In genomic region chr1:209207701-209208286, GRCh38 we compare ENCODE assay signal across 8 cellular contexts.
A peak's percentile ranks its signal among the peaks of the same experiment; 100 is the strongest.
DNase-seq lines count a peak whose midpoint lies in the region; ATAC-seq and TF ChIP-seq lines count a peak whose summit lies in the region.

No MANE protein-coding gene starts in this region.

- peak; percentile 88 for TF ChIP-seq CTCF in AG09309 (IDR thresholded peaks at IDR 0.05; ENCODE audit: control insufficient read depth, insufficient read depth, low read depth, low read length, missing control alignments)

- peak overlapping the region; percentile 30 for H3K4me3 ChIP-seq in AG09309 (ENCODE audit: control insufficient read depth, low read depth, low read length)

- ATAC-seq in GM18511 (IDR thresholded peaks at IDR 0.05; ENCODE audit: unreplicated experiment), result peak; percentile 82
- ATAC-seq in HG03045 (IDR thresholded peaks at IDR 0.05; ENCODE audit: unreplicated experiment), result peak; percentile 63

- DNase-seq in AG09309 (ENCODE audit: low read depth) (peak; percentile 25), NCI-H2196 treated with DMSO at 0.1 percent for 48 hours (lab: John Stamatoyannopoulos, UW; ENCODE audit: unreplicated experiment) (peak; percentile 37), anterior cingulate cortex (lab: John Stamatoyannopoulos, UW) (peak in 54 of 58 donors; percentile 16 to 84 (median 56)), hippocampal formation (lab: John Stamatoyannopoulos, UW) (peak; percentile 66 to 67), retina (peak; percentile 92), activated gamma-delta T cell (lab: John Stamatoyannopoulos, UW) (no peak)
